In the genomic region with DNA sequence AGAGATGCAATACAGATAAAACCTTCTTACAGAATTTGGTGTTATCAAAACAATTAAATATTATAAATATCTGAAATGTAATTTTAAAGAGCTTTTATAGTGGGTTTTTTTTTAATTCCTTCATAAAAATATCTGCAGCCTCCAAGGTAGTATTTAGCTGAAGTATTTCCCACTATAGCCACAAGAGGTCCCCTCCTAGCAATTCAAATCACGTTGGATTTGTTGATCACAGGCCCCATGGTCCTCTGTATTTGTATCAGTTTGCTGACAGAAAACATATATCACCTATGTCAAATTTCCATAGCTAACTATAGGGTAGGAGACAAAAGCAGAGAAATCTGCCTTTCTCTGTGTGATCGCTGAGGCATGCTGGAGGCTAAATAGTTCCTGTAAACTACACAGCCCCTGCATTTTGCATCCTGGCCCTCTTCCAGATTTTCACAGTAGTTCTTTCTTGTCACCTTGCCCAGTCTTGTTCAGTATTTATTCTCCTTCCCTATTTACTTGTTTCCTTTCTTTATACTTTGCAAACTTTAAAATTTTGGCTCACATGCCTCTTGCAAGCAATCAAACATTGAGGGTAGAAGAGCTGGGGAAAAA, we compare ENCODE assay signal across 7 cellular contexts. TPM values are rescaled to one million over a fixed set of nuclear protein-coding genes. Genes with fewer than 3 reads are reported as not detected.
DNase-seq lines count a peak whose midpoint lies in the region; ATAC-seq and TF ChIP-seq lines count a peak whose summit lies in the region.

No MANE protein-coding gene starts in this region.

- no peaks in the 10 kb centered on the region for H3K36me3 Mint-ChIP-seq in immature natural killer cell

- H3K27ac Mint-ChIP-seq in immature natural killer cell = no peak overlapping the region

- no peak overlapping the region for H3K4me3 Mint-ChIP-seq in immature natural killer cell

- 3 to 4% methylated on average over 2 of the region's 2 CpGs for WGBS in body of pancreas, 2 donors
- 6% methylated on average over 2 of the region's 2 CpGs for WGBS in suprapubic skin

- ATAC-seq in GM18858 (IDR thresholded peaks at IDR 0.05; ENCODE audit: unreplicated experiment) (peak; percentile 85), HG03135 (IDR thresholded peaks at IDR 0.05; ENCODE audit: unreplicated experiment) (peak; percentile 88), body of pancreas (peak; percentile 70)

- TF ChIP-seq POLR2A in body of pancreas (IDR thresholded peaks at IDR 0.05) (no peak), suprapubic skin (IDR thresholded peaks at IDR 0.05) (no peak)

- H3K4me3 ChIP-seq in body of pancreas = no peak overlapping the region
- no peak overlapping the region for H3K4me3 ChIP-seq in suprapubic skin

- intact Hi-C loops in body of pancreas (cut with DNase I) = loop anchor here (5.0 kb wide), 1 partner anchor 85 kb away; no protein-coding TSS in a partner anchor

- no peaks in the 10 kb centered on the region for H3K36me3 ChIP-seq in body of pancreas (replicated peaks in 1 of 2; ENCODE audit: insufficient read depth in 1 of 2, low read depth in 2 of 2)
- no peaks in the 10 kb centered on the region for H3K36me3 ChIP-seq in suprapubic skin

- no peak overlapping the region for H3K27ac ChIP-seq in body of pancreas
- no peak overlapping the region for H3K27ac ChIP-seq in suprapubic skin

- peaks cover 1 to 15% (median 10%) of the 10 kb centered on the region in 3 donors for H3K27me3 Mint-ChIP-seq in immature natural killer cell (ENCODE audit: low read depth in 3 of 3)

- DNase-seq in DMS114 treated with DMSO at 0.1 percent for 48 hours (lab: John Stamatoyannopoulos, UW; ENCODE audit: unreplicated experiment) (peak; percentile 61), NCI-H69 (lab: John Stamatoyannopoulos, UW) (peak; percentile 83), body of pancreas (peak in 3 of 4 donors; percentile 13 to 32 (median 17)), immature natural killer cell (peak; percentile 6 to 44 (median 17)), suprapubic skin (ENCODE audit: low spot score in 2 of 2) (no peak)

- H3K9me3 Mint-ChIP-seq in immature natural killer cell = no peaks in the 10 kb centered on the region

- H3K27me3 ChIP-seq in body of pancreas = no peaks in the 10 kb centered on the region
- peaks cover 4% of the 10 kb centered on the region for H3K27me3 ChIP-seq in suprapubic skin

- no peaks in the 10 kb centered on the region for H3K9me3 ChIP-seq in body of pancreas
- no peaks in the 10 kb centered on the region for H3K9me3 ChIP-seq in suprapubic skin

- no peaks in the 10 kb centered on the region for H3K4me1 Mint-ChIP-seq in immature natural killer cell

- TF ChIP-seq EP300 in suprapubic skin (IDR thresholded peaks at IDR 0.05) = no peak

- TF ChIP-seq CTCF in body of pancreas (IDR thresholded peaks at IDR 0.05) (peak; percentile 22 to 71 (median 58)), suprapubic skin (IDR thresholded peaks at IDR 0.05) (peak; percentile 42 to 58)

- H3K4me1 ChIP-seq in body of pancreas = peaks cover 5% of the 10 kb centered on the region
- no peaks in the 10 kb centered on the region for H3K4me1 ChIP-seq in suprapubic skin

RNA-seq across cellular contexts. Expression of a gene that starts 1.8 kb away (rescaled TPM):
- total RNA-seq in body of pancreas (under 1 TPM; under 0.01 to 0.33 TPM), suprapubic skin (under 1 TPM; 0.08 to 0.29 (median 0.21) TPM)
- polyA plus RNA-seq in immature natural killer cell = not detected

Comparison
In these comparisons a context has a peak if more than half of its experiments do, and no peak if none do; other contexts are left out.
1. DNase-seq: peak in DMS114 treated with DMSO at 0.1 percent for 48 hours (single experiment), NCI-H69 (single experiment), body of pancreas (3 of 4) and immature natural killer cell (3 of 3); none in suprapubic skin (0 of 2).
2. Peak in every context shown above with its lines, with median percentiles within 50 percentile points of each other: ATAC-seq.